In genomic region chr11:97963528-97964331, GRCh38 we compare ENCODE assay signal across 18 cellular contexts.
DNase-seq lines count a peak whose midpoint lies in the region; ATAC-seq, FAIRE-seq and TF ChIP-seq lines count a peak whose summit lies in the region.
"Had no signal": no experiment of that assay in that cellular context is flagged by ENCODE, and none has a peak within 500 bp of the region (broad histone marks: within the 10 kb centered on the region; RNA-seq: fewer than 3 reads in every experiment).

No MANE protein-coding gene starts in this region.

- CTCF ChIA-PET in K562 (lab: Yijun Ruan, JAX; ENCODE audit: low intra/inter-chr PET ratio) = no interaction called here

- H3K36me3 ChIP-seq in K562 (ENCODE audit: control insufficient read depth, insufficient read depth, low read length) (peaks cover 18% of the 10 kb centered on the region), sigmoid colon (no peaks in the 10 kb centered on the region)
- H3K36me3 ChIP-seq: gastrocnemius medialis, prostate gland had no signal

- peak; percentile 89 for DNase-seq in CMK (ENCODE audit: low read depth)
- DNase-seq in M059J (ENCODE audit: low read depth) = peak; percentile 36
- DNase-seq in K562 (ENCODE audit: extremely low read depth in 1 of 4, low spot score in 3 of 4) = peak; percentile 82 to 97 (median 85)
- DNase-seq in left kidney (ENCODE audit: low read depth, low spot score) = peak; percentile 3
- DNase-seq in activated T-cell treated with anti-CD3 and anti-CD28 coated beads for 4 hours = no peak
- no peak for DNase-seq in sigmoid colon
- no peak for DNase-seq in C1 segment of cervical spinal cord (lab: John Stamatoyannopoulos, UW)
- DNase-seq: activated CD8-positive, alpha-beta T cell treated with anti-CD3 and anti-CD28 coated beads, Interleukin-2, amount 10 ng/mL, durations not matched to agents 7 days and 5 days; CD4-positive, CD25-positive, alpha-beta regulatory T cell; gastrocnemius medialis; midbrain; NCI-H1436 treated with DMSO at 0.1 percent for 48 hours; NCI-H2171 treated with DMSO at 0.1 percent for 48 hours; NCI-H748 treated with DMSO at 0.1 percent for 48 hours; stimulated activated CD4-positive, alpha-beta T cell treated with anti-CD3 and anti-CD28 coated beads, Interleukin-4, amount 100 ng/mL, for 24 hours; T-helper 2 cell had no signal

- TF ChIP-seq RAD21 in K562 (CRISPR knock-in tag; conservative IDR thresholded peaks at IDR 0.05 in 1 of 2, IDR thresholded peaks at IDR 0.05 in 1 of 2) = peak; percentile 40 to 51; a peak in 3 of 4 replicates

- H3K27ac ChIP-seq in K562 (ENCODE audit: extremely low read depth, low read depth, low read length) = peak overlapping the region; percentile 98
- no peak overlapping the region for H3K27ac ChIP-seq in sigmoid colon
- H3K27ac ChIP-seq: gastrocnemius medialis, prostate gland had no signal

- H3K4me1 ChIP-seq in K562 (replicated peaks in 1 of 2; ENCODE audit: control insufficient read depth in 2 of 2, insufficient read depth in 2 of 2, low read length in 2 of 2) (peaks cover 10 to 38% of the 10 kb centered on the region in 2 experiments; a peak in 3 of 5 replicates), sigmoid colon (no peaks in the 10 kb centered on the region)
- H3K4me1 ChIP-seq: gastrocnemius medialis, prostate gland had no signal

- peak; percentile 98 for FAIRE-seq in K562 (lab: Jason Lieb, UNC)

- no peaks in the 10 kb centered on the region for H3K9me1 ChIP-seq in K562 (ENCODE audit: control insufficient read depth, insufficient read depth, low read length)

- peak overlapping the region; percentile 53 for H3K4me2 ChIP-seq in K562 (ENCODE audit: insufficient read depth, low read length)

- POLR2A ChIA-PET in K562 (lab: Yijun Ruan, JAX) = interaction anchor here (1.0 kb wide), 1 partner anchor 11 kb away, joined by 4 read pairs; no protein-coding TSS in a partner anchor

- TF ChIP-seq POLR2A in K562 (conservative IDR thresholded peaks at IDR 0.05) (peak; percentile 52; the same call in 1 of the 2 replicates), sigmoid colon (IDR thresholded peaks at IDR 0.05) (no peak)

- TF ChIP-seq EP300 in K562 (IDR thresholded peaks at IDR 0.05; ENCODE audit: low read length) (peak; percentile 92), sigmoid colon (IDR thresholded peaks at IDR 0.05) (no peak)

- no peaks in the 10 kb centered on the region for H4K20me1 ChIP-seq in K562 (replicated peaks; ENCODE audit: control insufficient read depth, insufficient read depth, low read length)

- in situ Hi-C loops in K562 (cut with MboI) = no loop called here

- peak overlapping the region; percentile 45 to 68; a peak in 3 of 4 replicates for H3K9ac ChIP-seq in K562 (ENCODE audit: insufficient read depth in 1 of 2, low read depth in 2 of 2, low read length in 2 of 2)

- H3K27me3 ChIP-seq in K562 (ENCODE audit: control insufficient read depth in 2 of 2, insufficient read depth in 2 of 2, low read length in 2 of 2) (no peaks in the 10 kb centered on the region), sigmoid colon (no peaks in the 10 kb centered on the region)
- H3K27me3 ChIP-seq: gastrocnemius medialis had no signal

- 8% methylated on average over 8 of the region's 8 CpGs for WGBS in K562 (ENCODE audit: insufficient coverage, low coverage, missing lambda C conversion rate)
- WGBS in sigmoid colon, 2 donors = 57 to 72% methylated on average over 8 of the region's 8 CpGs

- H3K79me2 ChIP-seq in K562 (ENCODE audit: control insufficient read depth, insufficient read depth, low read length) = no peaks in the 10 kb centered on the region

- peak overlapping the region; percentile 88 for H2AFZ ChIP-seq in K562 (ENCODE audit: low read depth, low read length)

- no peak for TF ChIP-seq CTCF in K562 (IDR thresholded peaks at IDR 0.05 in 2 of 3, conservative IDR thresholded peaks at IDR 0.05 in 1 of 3; ENCODE audit: insufficient read depth in 2 of 3, low read depth in 1 of 3, low read length in 3 of 3)
- no peak for TF ChIP-seq CTCF in sigmoid colon (IDR thresholded peaks at IDR 0.05)

- intact Hi-C loops in K562 (cut with micrococcal nuclease) = loop anchor here (1.0 to 10.0 kb wide), 2 partner anchors 33 to 1051 kb away; no protein-coding TSS in a partner anchor
- intact Hi-C loops in sigmoid colon (cut with DNase I) = no loop called here

- peak; percentile 95 for ATAC-seq in K562
- ATAC-seq in GM19023 (IDR thresholded peaks at IDR 0.05; ENCODE audit: unreplicated experiment) = no peak
- ATAC-seq: activated CD8-positive, alpha-beta T cell treated with anti-CD3 and anti-CD28 coated beads, Interleukin-2, amount 10 ng/mL, durations not matched to agents 7 days and 5 days; gastrocnemius medialis had no signal

- H3K4me3 ChIP-seq in K562 (peak overlapping the region; percentile 7; the same call in 1 of the 2 replicates), sigmoid colon (no peak overlapping the region)
- H3K4me3 ChIP-seq: gastrocnemius medialis, prostate gland had no signal

- H3K9me3 ChIP-seq in K562 (replicated peaks; ENCODE audit: control insufficient read depth, insufficient read depth, low read depth, low read length) (peaks cover 34% of the 10 kb centered on the region), sigmoid colon (no peaks in the 10 kb centered on the region)
- H3K9me3 ChIP-seq: gastrocnemius medialis, prostate gland had no signal

- no TSS peak for BruUV-seq in K562 (replicated peaks; lab: Mats Ljungman, UMichigan)

TF ChIP-seq in K562, 482 proteins besides CTCF, POLR2A, EP300 and RAD21 (continues in another document):
- TF ChIP-seq GATAD2A (IDR thresholded peaks at IDR 0.05) (peak; percentile 100), EP400 (IDR thresholded peaks at IDR 0.05) (peak; percentile 56), RBM15 (IDR thresholded peaks at IDR 0.05; ENCODE audit: insufficient read depth, low read length) (no peak), MTA2 (IDR thresholded peaks at IDR 0.05; ENCODE audit: low read depth) (peak; percentile 92), ZNF316 (IDR thresholded peaks at IDR 0.05) (peak; percentile 43), ZSCAN32 (CRISPR knock-in tag; IDR thresholded peaks at IDR 0.05) (peak; percentile 90), ZBTB9 (CRISPR knock-in tag; IDR thresholded peaks at IDR 0.05) (peak; percentile 100), TBP (optimal IDR thresholded peaks at IDR 0.05; ENCODE audit: low read depth, low read length) (peak; percentile 20), ZNF449 (CRISPR knock-in tag; IDR thresholded peaks at IDR 0.05) (peak; percentile 96), OTX1 (CRISPR knock-in tag; IDR thresholded peaks at IDR 0.05) (0 out of 2 replicates have a peak, but pooled peaks have one; percentile 36), ZBTB5 (IDR thresholded peaks at IDR 0.05) (no peak), MTF1 (CRISPR knock-in tag; IDR thresholded peaks at IDR 0.05; ENCODE audit: borderline replicate concordance) (peak; percentile 99)

Comparison
In these comparisons a context has a peak if more than half of its experiments do, and no peak if none do; other contexts are left out.
1. DNase-seq: peak in CMK (single experiment), M059J (single experiment), K562 (4 of 4) and left kidney (single experiment); none in activated T-cell treated with anti-CD3 and anti-CD28 coated beads for 4 hours (single experiment), sigmoid colon (single experiment) and C1 segment of cervical spinal cord (0 of 14).